ENCODE assay signal across 9 cellular contexts in the genomic region with DNA sequence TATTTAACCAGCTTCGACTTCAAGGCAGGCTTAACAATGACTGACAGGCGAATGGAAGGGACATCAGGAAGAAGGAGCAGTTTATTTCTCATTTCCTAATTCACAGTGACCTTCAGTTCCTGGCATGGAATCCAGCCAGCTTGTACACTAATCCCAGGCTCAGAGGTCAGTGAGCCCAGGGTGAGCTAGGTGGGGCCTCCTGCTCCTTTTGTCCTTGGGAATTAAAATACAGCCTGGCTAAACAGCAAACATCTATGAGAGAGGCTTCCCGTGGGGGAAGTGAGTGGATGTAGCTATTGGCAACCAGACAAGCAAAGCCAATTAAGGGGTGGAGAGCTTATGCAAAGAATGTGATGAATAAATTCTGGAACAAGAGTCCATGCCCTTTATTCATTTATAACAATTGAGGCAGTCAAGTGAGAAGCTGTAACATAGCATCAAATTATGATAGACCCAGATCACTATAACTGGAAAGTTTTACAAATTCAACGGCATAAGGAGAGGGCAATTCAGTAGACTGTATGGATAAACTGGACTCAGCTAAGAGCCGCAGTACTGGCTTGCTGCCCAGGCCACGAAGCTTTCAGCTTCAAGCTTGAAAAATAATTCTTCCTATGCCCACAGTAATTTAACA. TPM values are rescaled to one million over a fixed set of nuclear protein-coding genes. Genes with fewer than 3 reads are reported as not detected.
A peak's percentile ranks its signal among the peaks of the same experiment; 100 is the strongest.
DNase-seq lines count a peak whose midpoint lies in the region; ATAC-seq and TF ChIP-seq lines count a peak whose summit lies in the region.
"Had no signal": no experiment of that assay in that cellular context is flagged by ENCODE, and none has a peak within 500 bp of the region (broad histone marks: within the 10 kb centered on the region; RNA-seq: fewer than 3 reads in every experiment).

No MANE protein-coding gene starts in this region.

- peaks cover 77% of the 10 kb centered on the region for H3K4me1 Mint-ChIP-seq in activated CD4-positive, alpha-beta memory T cell treated with anti-CD3 and anti-CD28 coated beads for 36 hours (ENCODE audit: low read depth)
- H3K4me1 Mint-ChIP-seq in activated CD4-positive, alpha-beta memory T cell treated with anti-CD3 and anti-CD28 coated beads, Interleukin-2, amount 10 ng/mL, durations not matched to agents 7 days and 5 days = peaks cover 57% of the 10 kb centered on the region

- peak overlapping the region; percentile 60 for H3K27ac Mint-ChIP-seq in activated CD4-positive, alpha-beta memory T cell treated with anti-CD3 and anti-CD28 coated beads for 36 hours
- no peak overlapping the region for H3K27ac Mint-ChIP-seq in activated CD4-positive, alpha-beta memory T cell treated with anti-CD3 and anti-CD28 coated beads, Interleukin-2, amount 10 ng/mL, durations not matched to agents 7 days and 5 days

- no peaks in the 10 kb centered on the region for H4K20me1 ChIP-seq in SU-DHL-6 (ENCODE audit: low read depth, low read length)

- H3K4me3 ChIP-seq in SU-DHL-6 (ENCODE audit: insufficient read depth, low read length, poor library complexity, severe bottlenecking) = no peak overlapping the region
- no peak overlapping the region for H3K4me3 ChIP-seq in ovary

- H3K27me3 Mint-ChIP-seq in activated CD4-positive, alpha-beta memory T cell treated with anti-CD3 and anti-CD28 coated beads for 36 hours = no peaks in the 10 kb centered on the region
- H3K27me3 Mint-ChIP-seq in activated CD4-positive, alpha-beta memory T cell treated with anti-CD3 and anti-CD28 coated beads, Interleukin-2, amount 10 ng/mL, durations not matched to agents 7 days and 5 days = no peaks in the 10 kb centered on the region

- POLR2A ChIA-PET in activated CD4-positive, alpha-beta memory T cell treated with anti-CD3 and anti-CD28 coated beads for 36 hours (lab: Charles Lee) = interaction anchor here (2.3 kb wide), 1 partner anchor 9 kb away, joined by 13 read pairs; no protein-coding TSS in a partner anchor
- POLR2A ChIA-PET in activated CD4-positive, alpha-beta memory T cell treated with anti-CD3 and anti-CD28 coated beads, Interleukin-2, amount 10 ng/mL, durations not matched to agents 7 days and 5 days (lab: Charles Lee) = interaction anchor here (0.7 to 3.6 kb wide), 6 partner anchors 9 to 57 kb away, joined by 3 to 19 read pairs (median 4); partner anchors contain the start of gene STK17A

- 7 to 21% (median 10%) methylated on average over 6 of the region's 6 CpGs for WGBS in ovary, 3 donors

- CTCF ChIA-PET in activated CD4-positive, alpha-beta memory T cell treated with anti-CD3 and anti-CD28 coated beads for 36 hours (lab: Charles Lee) = interaction anchor here (1.2 to 6.3 kb wide), 6 partner anchors 8 to 60 kb away, joined by 3 to 50 read pairs (median 4); partner anchors contain the start of gene STK17A
- CTCF ChIA-PET in activated CD4-positive, alpha-beta memory T cell treated with anti-CD3 and anti-CD28 coated beads, Interleukin-2, amount 10 ng/mL, durations not matched to agents 7 days and 5 days (lab: Charles Lee) = interaction anchor here (1.2 to 2.4 kb wide), 4 partner anchors 8 to 60 kb away, joined by 3 to 12 read pairs (median 7); partner anchors contain the start of gene STK17A

- H3F3A ChIP-seq in SU-DHL-6 (ENCODE audit: insufficient read depth) = peaks cover 92% of the 10 kb centered on the region

- H3K9me2 ChIP-seq in SU-DHL-6 (replicated peaks; ENCODE audit: insufficient read depth, low read length) = no peaks in the 10 kb centered on the region

- H3K27ac ChIP-seq in SU-DHL-6 (ENCODE audit: low read depth, low read length) (peak overlapping the region; percentile 84), ovary (peak overlapping the region in 1 of 2 donors; percentile 60)

- no peak for TF ChIP-seq EP300 in ovary (IDR thresholded peaks at IDR 0.05)

- H3K4me3 Mint-ChIP-seq in activated CD4-positive, alpha-beta memory T cell treated with anti-CD3 and anti-CD28 coated beads for 36 hours = no peak overlapping the region
- H3K4me3 Mint-ChIP-seq in activated CD4-positive, alpha-beta memory T cell treated with anti-CD3 and anti-CD28 coated beads, Interleukin-2, amount 10 ng/mL, durations not matched to agents 7 days and 5 days = no peak overlapping the region

- no peaks in the 10 kb centered on the region for H3K27me3 ChIP-seq in SU-DHL-6 (ENCODE audit: low read length)
- H3K27me3 ChIP-seq in ovary = no peaks in the 10 kb centered on the region

- H3K9me3 Mint-ChIP-seq in activated CD4-positive, alpha-beta memory T cell treated with anti-CD3 and anti-CD28 coated beads for 36 hours = no peaks in the 10 kb centered on the region
- H3K9me3 Mint-ChIP-seq in activated CD4-positive, alpha-beta memory T cell treated with anti-CD3 and anti-CD28 coated beads, Interleukin-2, amount 10 ng/mL, durations not matched to agents 7 days and 5 days = no peaks in the 10 kb centered on the region

- H3K9me3 ChIP-seq in SU-DHL-6 (ENCODE audit: insufficient read depth, low read length) = no peaks in the 10 kb centered on the region
- H3K9me3 ChIP-seq in ovary = no peaks in the 10 kb centered on the region

- peaks cover 63% of the 10 kb centered on the region for H3K36me3 Mint-ChIP-seq in activated CD4-positive, alpha-beta memory T cell treated with anti-CD3 and anti-CD28 coated beads for 36 hours
- H3K36me3 Mint-ChIP-seq in activated CD4-positive, alpha-beta memory T cell treated with anti-CD3 and anti-CD28 coated beads, Interleukin-2, amount 10 ng/mL, durations not matched to agents 7 days and 5 days (ENCODE audit: low read depth) = peaks cover 88% of the 10 kb centered on the region

- no peak for ATAC-seq in GM21825 (IDR thresholded peaks at IDR 0.05; ENCODE audit: unreplicated experiment)
- ATAC-seq in HG03521 (IDR thresholded peaks at IDR 0.05; ENCODE audit: unreplicated experiment) = no peak
- ATAC-seq: Panc1 had no signal

- H3K9ac ChIP-seq in SU-DHL-6 (ENCODE audit: low read length) = no peak overlapping the region

- H3K4me1 ChIP-seq in ovary (ENCODE audit: insufficient read depth) = peaks cover 8% of the 10 kb centered on the region

- no peak for DNase-seq in activated CD4-positive, alpha-beta memory T cell treated with anti-CD3 and anti-CD28 coated beads for 36 hours
- DNase-seq in activated CD4-positive, alpha-beta memory T cell treated with anti-CD3 and anti-CD28 coated beads, Interleukin-2, amount 10 ng/mL, durations not matched to agents 7 days and 5 days = no peak
- peak; percentile 91 for DNase-seq in fibroblast of peridontal ligament (ENCODE audit: extremely low read depth)
- DNase-seq in ovary = peak; percentile 61 to 80 (median 68)
- no peak for DNase-seq in stimulated activated CD4-positive, alpha-beta T cell treated with anti-CD3 and anti-CD28 coated beads, Interleukin-4, amount 100 ng/mL, for 4 hours

- no peak overlapping the region for H2AFZ ChIP-seq in SU-DHL-6 (ENCODE audit: low read depth, low read length, severe bottlenecking)

- H3K79me2 ChIP-seq in SU-DHL-6 (ENCODE audit: insufficient read depth, low read length) = peaks cover 25% of the 10 kb centered on the region; the same call in 1 of the 2 replicates

- intact Hi-C loops in activated CD4-positive, alpha-beta memory T cell treated with anti-CD3 and anti-CD28 coated beads for 36 hours (cut with micrococcal nuclease) = no loop called here
- intact Hi-C loops in ovary (cut with DNase I) = loop anchor here in 1 of 4 donors (10.0 kb wide), 1 partner anchor 55 kb away; the partner anchor contains the start of gene STK17A

- H3K36me3 ChIP-seq in SU-DHL-6 (ENCODE audit: low read length) (peaks cover 52% of the 10 kb centered on the region), ovary (no peaks in the 10 kb centered on the region)

- no peak overlapping the region for H3K4me2 ChIP-seq in SU-DHL-6 (ENCODE audit: low read depth, low read length, poor library complexity, severe bottlenecking)

- no peak for TF ChIP-seq POLR2A in ovary (IDR thresholded peaks at IDR 0.05)

- TF ChIP-seq CTCF in SU-DHL-6 (IDR thresholded peaks at IDR 0.05; ENCODE audit: insufficient read depth, low read length, poor library complexity, severe bottlenecking) = no peak
- no peak for TF ChIP-seq CTCF in ovary (IDR thresholded peaks at IDR 0.05)

RNA-seq across cellular contexts. Expression of gene STK17A, which starts 57.1 kb away (rescaled TPM):
- total RNA-seq in activated CD4-positive, alpha-beta memory T cell treated with anti-CD3 and anti-CD28 coated beads for 36 hours = 10 to 100 TPM; 58.2 to 62.6 TPM
- total RNA-seq in activated CD4-positive, alpha-beta memory T cell treated with anti-CD3 and anti-CD28 coated beads, Interleukin-2, amount 10 ng/mL, durations not matched to agents 7 days and 5 days = 10 to 100 TPM; 89.5 to 90.3 TPM
- total RNA-seq in ovary = 10 to 100 TPM in 6 of 7 donors, 1 to 10 TPM in 1; 9.9 to 19.9 (median 12.7) TPM
- polyA plus RNA-seq in ovary = 10 to 100 TPM; 11.1 to 14.9 TPM

Comparison
In these comparisons a context has a peak if more than half of its experiments do, and no peak if none do; other contexts are left out.
1. DNase-seq: peak in fibroblast of peridontal ligament (single experiment) and ovary (5 of 5); none in activated CD4-positive, alpha-beta memory T cell treated with anti-CD3 and anti-CD28 coated beads for 36 hours (single experiment), activated CD4-positive, alpha-beta memory T cell treated with anti-CD3 and anti-CD28 coated beads, Interleukin-2, amount 10 ng/mL, durations not matched to agents 7 days and 5 days (single experiment) and stimulated activated CD4-positive, alpha-beta T cell treated with anti-CD3 and anti-CD28 coated beads, Interleukin-4, amount 100 ng/mL, for 4 hours (0 of 2).